In the genomic region with DNA sequence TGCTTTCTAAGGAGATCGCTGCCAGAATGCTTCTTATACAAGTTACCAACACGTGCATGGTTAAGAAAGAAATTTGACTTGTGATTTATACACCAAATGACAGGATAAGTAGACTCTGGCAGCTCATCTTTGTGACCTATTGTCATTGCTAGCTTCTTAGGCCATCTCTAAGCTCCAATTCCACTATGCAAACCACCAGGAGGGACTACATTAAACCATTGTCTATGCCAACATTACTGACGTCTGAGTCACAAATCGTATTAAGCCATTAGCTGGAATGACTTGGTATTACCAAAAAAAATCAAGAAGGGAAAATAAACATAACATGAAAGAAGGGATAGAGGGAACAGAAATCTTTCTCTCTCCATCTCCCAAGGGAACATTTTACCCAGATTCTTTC, we compare ENCODE assay signal across 11 cellular contexts. TPM values are rescaled to one million over a fixed set of nuclear protein-coding genes. Genes with fewer than 3 reads are reported as not detected.
DNase-seq lines count a peak whose midpoint lies in the region; TF ChIP-seq lines count a peak whose summit lies in the region.
"Had no signal": no experiment of that assay in that cellular context is flagged by ENCODE, and none has a peak within 500 bp of the region (broad histone marks: within the 10 kb centered on the region; RNA-seq: fewer than 3 reads in every experiment).

No MANE protein-coding gene starts in this region.

- H3K9me3 Mint-ChIP-seq in chondrocyte (ENCODE audit: low read depth) (no peaks in the 10 kb centered on the region), nephron progenitor cell (no peaks in the 10 kb centered on the region), glutamatergic neuron (ENCODE audit: unreplicated experiment) (no peaks in the 10 kb centered on the region)

- peak; percentile 72 for DNase-seq in AG20443 (ENCODE audit: low spot score)
- peak; percentile 69 for DNase-seq in LHCN-M2 (ENCODE audit: low read depth)
- no peak for DNase-seq in chondrocyte (ENCODE audit: low spot score)
- DNase-seq in nephron progenitor cell = no peak
- no peak for DNase-seq in NCI-H1105 treated with DMSO at 0.1 percent for 48 hours (lab: John Stamatoyannopoulos, UW)
- no peak for DNase-seq in glutamatergic neuron
- no peak for DNase-seq in activated CD8-positive, alpha-beta memory T cell treated with anti-CD3 and anti-CD28 coated beads for 24 hours
- DNase-seq in RPMI8226 = no peak
- DNase-seq: activated T-cell treated with anti-CD3 and anti-CD28 coated beads, Interleukin-2, amount 50 U/mL, for 48 hours; stimulated activated CD4-positive, alpha-beta T cell treated with anti-CD3 and anti-CD28 coated beads, Interleukin-4, amount 100 ng/mL, for 1 hour; WERI-Rb-1 had no signal

- H3K4me3 Mint-ChIP-seq in chondrocyte (ENCODE audit: unreplicated experiment) (no peak overlapping the region), nephron progenitor cell (no peak overlapping the region), glutamatergic neuron (ENCODE audit: unreplicated experiment) (no peak overlapping the region)

- H3K27ac Mint-ChIP-seq in chondrocyte (ENCODE audit: unreplicated experiment) (peak overlapping the region; percentile 80), nephron progenitor cell (peak overlapping the region; percentile 6), glutamatergic neuron (ENCODE audit: unreplicated experiment) (no peak overlapping the region)

- H3K27me3 Mint-ChIP-seq in chondrocyte (ENCODE audit: low read depth) = no peaks in the 10 kb centered on the region
- no peaks in the 10 kb centered on the region for H3K27me3 Mint-ChIP-seq in nephron progenitor cell (ENCODE audit: low read depth, poor library complexity)
- no peaks in the 10 kb centered on the region for H3K27me3 Mint-ChIP-seq in glutamatergic neuron (ENCODE audit: unreplicated experiment)

- TF ChIP-seq CTCF in chondrocyte (IDR thresholded peaks at IDR 0.05) (no peak), nephron progenitor cell (IDR thresholded peaks at IDR 0.05) (no peak), glutamatergic neuron (IDR thresholded peaks at IDR 0.05; ENCODE audit: partially characterized antibody, unreplicated experiment) (no peak)

- H3K4me1 Mint-ChIP-seq in chondrocyte (ENCODE audit: low read depth) (peaks cover 27% of the 10 kb centered on the region), nephron progenitor cell (peaks cover 6% of the 10 kb centered on the region), glutamatergic neuron (ENCODE audit: low read depth, unreplicated experiment) (no peaks in the 10 kb centered on the region)

- H3K36me3 Mint-ChIP-seq in chondrocyte (ENCODE audit: low read depth) (peaks cover 21% of the 10 kb centered on the region), nephron progenitor cell (ENCODE audit: low read depth) (peaks cover 6% of the 10 kb centered on the region), glutamatergic neuron (ENCODE audit: unreplicated experiment) (no peaks in the 10 kb centered on the region)

RNA-seq across cellular contexts. Expression of gene VPS33A, which starts 15.8 kb away (rescaled TPM):
- total RNA-seq in LHCN-M2 (2014; rRNA removed) (22.4 and 23.1 TPM in 2 replicates), chondrocyte (16.9 to 21.8 TPM (median 20.2 TPM) in 3 replicates), glutamatergic neuron (ENCODE audit: unreplicated experiment) (49.2 TPM)
- 17.7 TPM for polyA plus RNA-seq in LHCN-M2 (2012)

RNA-seq across cellular contexts. Expression of gene DIABLO, which starts 56.2 kb away (rescaled TPM):
- total RNA-seq in LHCN-M2 (2014; rRNA removed) = 61.8 and 64.6 TPM in 2 replicates
- polyA plus RNA-seq in LHCN-M2 (2012) = 53.4 TPM
- 47.7 to 51.1 TPM (median 49.9 TPM) in 3 replicates for total RNA-seq in chondrocyte
- total RNA-seq in glutamatergic neuron (ENCODE audit: unreplicated experiment) = 68.7 TPM

Comparison
In these comparisons a context has a peak if more than half of its experiments do, and no peak if none do; other contexts are left out.
1. DNase-seq: peak in AG20443 (single experiment) and LHCN-M2 (single experiment); none in chondrocyte (single experiment), nephron progenitor cell (single experiment), NCI-H1105 treated with DMSO at 0.1 percent for 48 hours (single experiment), glutamatergic neuron (single experiment), activated CD8-positive, alpha-beta memory T cell treated with anti-CD3 and anti-CD28 coated beads for 24 hours (single experiment) and RPMI8226 (single experiment).